Comparison of ENCODE assay signal across 17 cellular contexts in genomic region chr2:144526826-144527225, GRCh38.
"Had no signal": no experiment of that assay in that cellular context is flagged by ENCODE, and none has a peak within 500 bp of the region (broad histone marks: within the 10 kb centered on the region; RNA-seq: fewer than 3 reads in every experiment).

No MANE protein-coding gene starts in this region.

- ATAC-seq: activated naive CD4-positive, alpha-beta T cell treated with anti-CD3 and anti-CD28 coated beads, Interleukin-2, amount 50 U/mL, for 72 hours; foreskin keratinocyte; naive thymus-derived CD8-positive, alpha-beta T cell; upper lobe of right lung had no signal

- H3K27ac ChIP-seq: foreskin keratinocyte, parathyroid adenoma, upper lobe of right lung, WERI-Rb-1 had no signal

- H3K4me3 ChIP-seq: esophagus squamous epithelium, suprapubic skin, upper lobe of right lung had no signal

- H3K9me3 ChIP-seq: esophagus squamous epithelium, suprapubic skin, upper lobe of right lung had no signal

- DNase-seq: activated CD4-positive, alpha-beta T cell treated with anti-CD3 and anti-CD28 coated beads for 1 hour; activated CD4-positive, alpha-beta T cell treated with anti-CD3 and anti-CD28 coated beads, Interleukin-2, amount 50 U/mL, for 4 hours; activated gamma-delta T cell treated with Interleukin-2 at 50 U/mL for 16 hours; effector memory CD4-positive, alpha-beta T cell; esophagus squamous epithelium; foreskin keratinocyte; mesenchymal stem cell; naive thymus-derived CD8-positive, alpha-beta T cell; stimulated activated CD4-positive, alpha-beta T cell treated with anti-CD3 and anti-CD28 coated beads, Interleukin-12 subunit alpha, Interleukin-12 subunit beta, amount 100 ng/mL, for 4 hours; stimulated activated CD4-positive, alpha-beta T cell treated with anti-CD3 and anti-CD28 coated beads, Interleukin-1b, Interleukin-23, amount 100 ng/mL, for 48 hours; stimulated activated CD8-positive, alpha-beta memory T cell treated with anti-CD3 and anti-CD28 coated beads, Interleukin-4, amount 100 ng/mL, for 48 hours; stimulated activated naive CD4-positive, alpha-beta T cell treated with Interleukin-2 at 50 U/mL for 16 hours; upper lobe of right lung; WERI-Rb-1 had no signal

- H3K4me1 ChIP-seq: foreskin keratinocyte, parathyroid adenoma had no signal

- H3K27me3 ChIP-seq: upper lobe of right lung had no signal

- H3K36me3 ChIP-seq: esophagus squamous epithelium, suprapubic skin, upper lobe of right lung, WERI-Rb-1 had no signal
